In the genomic region with DNA sequence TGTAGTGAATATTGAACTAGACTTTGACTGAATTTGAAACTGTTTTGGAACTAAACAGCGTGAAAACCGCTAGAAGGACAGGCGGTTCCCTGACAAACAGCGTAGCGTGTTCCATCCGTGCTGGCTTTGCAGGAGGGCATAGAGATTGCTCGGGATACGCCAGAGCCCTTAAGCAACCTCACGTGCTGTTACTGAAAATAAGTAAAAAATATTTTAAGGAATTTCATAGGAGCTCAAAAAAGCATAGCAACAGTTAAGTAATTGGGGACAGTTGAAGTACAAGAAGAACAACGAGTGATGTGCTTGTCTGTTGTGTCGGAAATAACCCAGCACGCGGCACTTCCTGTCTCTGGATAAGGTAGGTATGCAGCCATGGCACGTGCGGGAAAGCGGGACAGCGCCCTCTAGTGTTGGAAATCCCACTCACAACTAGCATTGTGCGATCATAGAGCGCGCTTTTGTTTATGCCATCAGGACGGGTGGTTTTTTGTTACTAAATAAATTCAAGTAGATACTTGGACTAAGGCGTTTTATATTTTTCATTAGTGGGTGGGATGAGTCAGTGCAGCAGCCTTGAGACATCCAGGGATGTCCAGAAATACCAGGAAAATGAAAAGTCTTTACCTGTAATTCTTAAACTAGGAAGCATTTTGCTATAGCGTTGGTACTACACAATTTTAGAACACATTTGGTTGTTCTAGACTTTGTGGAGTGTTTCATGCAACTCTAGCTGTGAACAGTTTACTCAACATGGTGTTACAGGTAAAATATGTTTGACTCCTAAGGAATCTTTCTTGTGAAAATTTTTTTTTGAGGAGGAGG, we compare ENCODE assay signal across 8 cellular contexts. TPM values are rescaled to one million over a fixed set of nuclear protein-coding genes. Genes with fewer than 3 reads are reported as not detected.
DNase-seq lines count a peak whose midpoint lies in the region; ATAC-seq and TF ChIP-seq lines count a peak whose summit lies in the region.

No MANE protein-coding gene starts in this region.

- H3K27ac ChIP-seq in KMS-11, result no peak overlapping the region
- H3K27ac ChIP-seq in SJSA1, result no peak overlapping the region

- H3K4me3 ChIP-seq in KMS-11 (IDR thresholded peaks at IDR 0.05; ENCODE audit: insufficient read depth, low read depth, low read length) (no peak overlapping the region), SJSA1 (no peak overlapping the region)

- H3K27me3 ChIP-seq in KMS-11 (ENCODE audit: insufficient read depth, low read depth) (no peaks in the 10 kb centered on the region), SJSA1 (replicated peaks) (no peaks in the 10 kb centered on the region)

- DNase-seq in Daoy (ENCODE audit: low read depth) (peak; percentile 82), SJSA1 (ENCODE audit: low read depth in 1 of 2, low spot score in 2 of 2) (peak; percentile 80 to 88), head of caudate nucleus (peak; percentile 44 to 92 (median 76)), posterior vena cava (ENCODE audit: low spot score) (peak; percentile 94), ureter (ENCODE audit: low spot score) (peak; percentile 79)
- DNase-seq in activated naive CD4-positive, alpha-beta T cell treated with Interleukin-2 at 50 U/mL for 16 hours, result peak; percentile 87

- H3K4me2 ChIP-seq in KMS-11, result no peak overlapping the region

- no peaks in the 10 kb centered on the region for H3K9me3 ChIP-seq in SJSA1 (replicated peaks)

- peaks cover 15% of the 10 kb centered on the region; the same call in 1 of the 2 replicates for H3K36me3 ChIP-seq in KMS-11 (ENCODE audit: insufficient read depth)
- H3K36me3 ChIP-seq in SJSA1, result peaks cover 79% of the 10 kb centered on the region

- no peak overlapping the region for H2AFZ ChIP-seq in KMS-11 (ENCODE audit: low read depth)

- intact Hi-C loops in head of caudate nucleus (cut with DNase I), result no loop called here
- intact Hi-C loops in posterior vena cava (cut with DNase I), result no loop called here

- TF ChIP-seq CTCF in KMS-11 (conservative IDR thresholded peaks at IDR 0.05; ENCODE audit: low read depth, low read length), result peak; percentile 92

- ATAC-seq in GM21717 (IDR thresholded peaks at IDR 0.05; ENCODE audit: unreplicated experiment), result peak; percentile 91

- no peaks in the 10 kb centered on the region for H3K4me1 ChIP-seq in KMS-11 (ENCODE audit: low read depth, poor library complexity, severe bottlenecking)
- peaks cover 39% of the 10 kb centered on the region for H3K4me1 ChIP-seq in SJSA1 (replicated peaks)

- H3K79me2 ChIP-seq in KMS-11 (ENCODE audit: insufficient read depth, low read depth), result peaks cover 28% of the 10 kb centered on the region; the same call in 1 of the 2 replicates

- no peaks in the 10 kb centered on the region for H4K20me1 ChIP-seq in KMS-11 (ENCODE audit: insufficient read depth)

- H3K9ac ChIP-seq in KMS-11, result no peak overlapping the region

RNA-seq across cellular contexts. Expression of a gene that starts 50.4 kb away (rescaled TPM):
- 235 and 239 TPM in 2 replicates for total RNA-seq in Daoy (2014; rRNA removed; shearing (Covaris generic))
- 178 and 179 TPM in 2 replicates for total RNA-seq in SJSA1 (2014; rRNA removed; shearing (Covaris generic))
- total RNA-seq in posterior vena cava, result 100 to 1,000 TPM; 105 to 118 TPM
- 103 TPM for total RNA-seq in ureter
